1 cellular context compared by ENCODE assay signal in genomic region chr16:88855736-88856121, GRCh38.
TF ChIP-seq lines count a peak whose summit lies in the region.

No MANE protein-coding gene starts in this region.

TF ChIP-seq in K562, 482 proteins besides CTCF, POLR2A, EP300 and RAD21:
- TF ChIP-seq ZFP91 (CRISPR knock-in tag; IDR thresholded peaks at IDR 0.05) (no peak), RFX5 (IDR thresholded peaks at IDR 0.05; ENCODE audit: low read depth, low read length) (no peak), MECOM (CRISPR knock-in tag; IDR thresholded peaks at IDR 0.05) (no peak), DIDO1 (tag; IDR thresholded peaks at IDR 0.05; ENCODE audit: low read depth) (no peak)
